14 cellular contexts compared by ENCODE assay signal in genomic region chr10:116038259-116038658, GRCh38.
DNase-seq lines count a peak whose midpoint lies in the region; ATAC-seq and TF ChIP-seq lines count a peak whose summit lies in the region.
"Had no signal": no experiment of that assay in that cellular context is flagged by ENCODE, and none has a peak within 500 bp of the region (broad histone marks: within the 10 kb centered on the region; RNA-seq: fewer than 3 reads in every experiment).

No MANE protein-coding gene starts in this region.

- H3K9me3 Mint-ChIP-seq in activated CD4-positive, alpha-beta T cell treated with anti-CD3 and anti-CD28 coated beads, Interleukin-2, amount 10 ng/mL, durations not matched to agents 24 days and 14 days: peaks cover under 1% of the 10 kb centered on the region

- TF ChIP-seq RAD21 in liver (IDR thresholded peaks at IDR 0.05): peak; percentile 66 to 73

- no peaks in the 10 kb centered on the region for H3K36me3 ChIP-seq in liver (ENCODE audit: control insufficient read depth in 4 of 4, insufficient read depth in 3 of 4, low read depth in 1 of 4, low read length in 3 of 4)
- H3K36me3 ChIP-seq: SJSA1 had no signal

- H3K9me3 ChIP-seq in liver (ENCODE audit: control insufficient read depth in 4 of 4, low read length in 3 of 4): no peaks in the 10 kb centered on the region
- H3K9me3 ChIP-seq: SJSA1 had no signal

- intact Hi-C loops in activated CD4-positive, alpha-beta T cell treated with anti-CD3 and anti-CD28 coated beads, Interleukin-2, amount 10 ng/mL, durations not matched to agents 24 days and 14 days (cut with micrococcal nuclease): no loop called here

- no peaks in the 10 kb centered on the region for H3K27me3 ChIP-seq in liver (ENCODE audit: control insufficient read depth in 4 of 4, insufficient read depth in 4 of 4, low read length in 3 of 4)
- H3K27me3 ChIP-seq: SJSA1 had no signal

- no peaks in the 10 kb centered on the region for H3K36me3 Mint-ChIP-seq in activated CD4-positive, alpha-beta T cell treated with anti-CD3 and anti-CD28 coated beads, Interleukin-2, amount 10 ng/mL, durations not matched to agents 24 days and 14 days (ENCODE audit: low read depth)

- ATAC-seq in GM18502 (IDR thresholded peaks at IDR 0.05; ENCODE audit: poor library complexity, unreplicated experiment): no peak
- ATAC-seq: naive thymus-derived CD8-positive, alpha-beta T cell had no signal

- no peak overlapping the region for H3K27ac Mint-ChIP-seq in activated CD4-positive, alpha-beta T cell treated with anti-CD3 and anti-CD28 coated beads, Interleukin-2, amount 10 ng/mL, durations not matched to agents 24 days and 14 days
- H3K27ac Mint-ChIP-seq: naive thymus-derived CD8-positive, alpha-beta T cell had no signal

- TF ChIP-seq CTCF in liver (IDR thresholded peaks at IDR 0.05; ENCODE audit: low read depth, low read length, missing input control): no peak

- peaks cover 0 to 18% (median 13%) of the 10 kb centered on the region in 4 donors for H3K4me1 ChIP-seq in liver (ENCODE audit: control insufficient read depth in 4 of 4, insufficient read depth in 4 of 4, low read length in 3 of 4)
- H3K4me1 ChIP-seq: SJSA1 had no signal

- peak overlapping the region in 1 of 2 donors; percentile 44 for H3K9ac ChIP-seq in liver (ENCODE audit: low read depth in 1 of 2, low read length in 2 of 2)

- no peak overlapping the region for H3K4me3 ChIP-seq in liver (ENCODE audit: low read depth in 1 of 3, low read length in 3 of 3)
- H3K4me3 ChIP-seq: SJSA1, skin epidermis had no signal

- H3K4me3 Mint-ChIP-seq in activated CD4-positive, alpha-beta T cell treated with anti-CD3 and anti-CD28 coated beads, Interleukin-2, amount 10 ng/mL, durations not matched to agents 24 days and 14 days: no peak overlapping the region
- H3K4me3 Mint-ChIP-seq: naive thymus-derived CD8-positive, alpha-beta T cell had no signal

- WGBS in liver: 20% methylated on average over 3 of the region's 3 CpGs

- peak; percentile 40 for DNase-seq in LHCN-M2 (ENCODE audit: low read depth)
- DNase-seq in dermis microvascular lymphatic vessel endothelial cell (ENCODE audit: low read depth in 2 of 2): peak; percentile 7 to 76
- peak; percentile 62 for DNase-seq in ureter (ENCODE audit: low spot score)
- DNase-seq in activated CD4-positive, alpha-beta T cell treated with anti-CD3 and anti-CD28 coated beads, Interleukin-2, amount 10 ng/mL, durations not matched to agents 24 days and 14 days: no peak
- DNase-seq in activated CD4-positive, alpha-beta T cell treated with anti-CD3 and anti-CD28 coated beads, Interleukin-2, amount 50 U/mL, for 4 hours: no peak
- DNase-seq: activated naive CD4-positive, alpha-beta T cell treated with anti-CD3 and anti-CD28 coated beads, Interleukin-2, amount 50 U/mL, for 16 hours; Calu3; cortex of kidney; Karpas-422; naive thymus-derived CD8-positive, alpha-beta T cell had no signal

- H3K27me3 Mint-ChIP-seq in activated CD4-positive, alpha-beta T cell treated with anti-CD3 and anti-CD28 coated beads, Interleukin-2, amount 10 ng/mL, durations not matched to agents 24 days and 14 days: no peaks in the 10 kb centered on the region

- H3K4me1 Mint-ChIP-seq in activated CD4-positive, alpha-beta T cell treated with anti-CD3 and anti-CD28 coated beads, Interleukin-2, amount 10 ng/mL, durations not matched to agents 24 days and 14 days: no peaks in the 10 kb centered on the region
- H3K4me1 Mint-ChIP-seq: naive thymus-derived CD8-positive, alpha-beta T cell had no signal

- no peak overlapping the region for H3K27ac ChIP-seq in liver (ENCODE audit: low read depth in 1 of 2, low read length in 2 of 2)
- H3K27ac ChIP-seq: SJSA1, skin epidermis had no signal

TF ChIP-seq in liver, 16 proteins besides CTCF, POLR2A, EP300 and RAD21:
- peak; percentile 82 for TF ChIP-seq ZBTB33 (IDR thresholded peaks at IDR 0.05)
- TF ChIP-seq HNF4A (conservative IDR thresholded peaks at IDR 0.05): peak; percentile 79 to 89
- TF ChIP-seq HNF4G (IDR thresholded peaks at IDR 0.05): peak; percentile 44
- peak; percentile 86 for TF ChIP-seq FOXA1 (IDR thresholded peaks at IDR 0.05)
- TF ChIP-seq EGR1 (IDR thresholded peaks at IDR 0.05; ENCODE audit: low read depth in 2 of 2): peak in 1 of 2 donors; percentile 51
- peak; percentile 81 to 93 for TF ChIP-seq RXRA (IDR thresholded peaks at IDR 0.05)
- TF ChIP-seq REST (IDR thresholded peaks at IDR 0.05): peak; percentile 90
- peak in 1 of 2 donors; percentile 46 for TF ChIP-seq GABPA (IDR thresholded peaks at IDR 0.05 in 1 of 2, conservative IDR thresholded peaks at IDR 0.05 in 1 of 2)
- TF ChIP-seq TAF1 (conservative IDR thresholded peaks at IDR 0.05): no peak
- TF ChIP-seq ATF3 (IDR thresholded peaks at IDR 0.05): no peak
- peak; percentile 95 for TF ChIP-seq YY1 (IDR thresholded peaks at IDR 0.05)
- peak; percentile 56 for TF ChIP-seq NR2F2 (IDR thresholded peaks at IDR 0.05)
- peak; percentile 80 for TF ChIP-seq SP1 (IDR thresholded peaks at IDR 0.05)
- peak; percentile 66 to 84 for TF ChIP-seq JUND (IDR thresholded peaks at IDR 0.05)
- TF ChIP-seq FOXA2 (IDR thresholded peaks at IDR 0.05): peak; percentile 96
- peak; percentile 79 for TF ChIP-seq MAX (IDR thresholded peaks at IDR 0.05)

Comparison
In these comparisons a context has a peak if more than half of its experiments do, and no peak if none do; other contexts are left out.
1. DNase-seq: peak in LHCN-M2 (single experiment), dermis microvascular lymphatic vessel endothelial cell (2 of 2) and ureter (single experiment); none in activated CD4-positive, alpha-beta T cell treated with anti-CD3 and anti-CD28 coated beads, Interleukin-2, amount 10 ng/mL, durations not matched to agents 24 days and 14 days (single experiment) and activated CD4-positive, alpha-beta T cell treated with anti-CD3 and anti-CD28 coated beads, Interleukin-2, amount 50 U/mL, for 4 hours (0 of 2).